8 cellular contexts compared by ENCODE assay signal in the genomic region with DNA sequence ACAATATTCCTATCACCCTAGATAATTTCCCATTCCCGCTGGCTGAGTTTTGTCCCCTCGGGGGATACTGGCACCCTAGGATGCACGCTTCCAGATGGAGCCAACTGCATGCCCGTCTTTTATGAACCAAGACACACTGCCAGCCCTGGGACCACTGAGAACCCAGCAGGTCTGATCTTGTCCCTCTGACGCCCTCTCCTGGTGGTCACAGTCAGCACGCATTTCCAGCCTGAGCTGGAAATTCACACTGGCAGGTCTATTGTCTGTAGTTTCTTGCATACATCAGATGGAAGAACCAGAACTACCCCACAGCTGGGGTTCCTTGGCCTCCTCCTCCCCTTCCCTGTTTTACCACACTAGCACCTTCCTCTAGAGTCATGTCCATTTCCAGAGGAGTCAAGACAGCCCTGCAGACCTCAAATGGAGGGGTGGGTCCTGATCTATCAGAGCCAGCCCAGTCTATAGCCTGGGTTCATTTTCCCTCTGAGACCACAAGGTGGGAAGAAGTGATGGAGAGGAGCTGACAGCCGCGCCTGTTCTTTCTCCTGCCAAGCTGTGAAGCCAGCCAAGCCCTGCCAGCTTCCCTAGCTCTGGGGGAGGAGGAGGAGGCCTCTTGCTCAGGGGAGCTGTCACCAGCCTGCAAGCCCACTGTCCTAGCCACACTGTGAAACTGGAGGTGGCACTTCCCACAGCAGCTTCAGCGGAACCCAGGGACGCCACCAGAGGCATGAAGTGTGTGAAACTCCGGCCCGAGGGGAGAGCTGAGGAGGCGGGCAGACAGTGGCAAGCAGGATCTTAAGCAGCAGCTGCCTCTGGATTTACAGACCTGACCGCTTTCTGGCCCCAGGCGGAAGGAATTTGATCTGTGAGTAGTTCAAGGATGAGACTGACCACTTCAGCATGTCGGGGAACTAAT. TPM values are rescaled to one million over a fixed set of nuclear protein-coding genes. Genes with fewer than 3 reads are reported as not detected.
DNase-seq lines count a peak whose midpoint lies in the region; ATAC-seq and TF ChIP-seq lines count a peak whose summit lies in the region.

No MANE protein-coding gene starts in this region.

- peak; percentile 81 for TF ChIP-seq CTCF in AG04450 (IDR thresholded peaks at IDR 0.05; ENCODE audit: low read depth, low read length)

- peaks cover 6% of the 10 kb centered on the region for H3K27me3 Mint-ChIP-seq in activated CD4-positive, alpha-beta memory T cell treated with anti-CD3 and anti-CD28 coated beads, Interleukin-2, amount 10 ng/mL, durations not matched to agents 7 days and 5 days

- no peaks in the 10 kb centered on the region for H3K9me3 Mint-ChIP-seq in activated CD4-positive, alpha-beta memory T cell treated with anti-CD3 and anti-CD28 coated beads, Interleukin-2, amount 10 ng/mL, durations not matched to agents 7 days and 5 days

- H3K27ac ChIP-seq in AG04450 (ENCODE audit: low read depth, low read length) = no peak overlapping the region

- H3K9me3 ChIP-seq in AG04450 (ENCODE audit: control insufficient read depth, insufficient read depth, low read length) = no peaks in the 10 kb centered on the region

- no peaks in the 10 kb centered on the region for H3K27me3 ChIP-seq in AG04450 (ENCODE audit: control insufficient read depth, insufficient read depth, low read length)

- CTCF ChIA-PET in AG04450 (lab: Charles Lee) = interaction anchor here (0.7 to 2.2 kb wide), 29 partner anchors 9 to 223 kb away, joined by 3 to 22 read pairs (median 4); a partner anchor contains a TSS
- CTCF ChIA-PET in activated CD4-positive, alpha-beta memory T cell treated with anti-CD3 and anti-CD28 coated beads, Interleukin-2, amount 10 ng/mL, durations not matched to agents 7 days and 5 days (lab: Charles Lee) = interaction anchor here (0.5 to 2.5 kb wide), 36 partner anchors 10 to 215 kb away, joined by 3 to 42 read pairs (median 4); a partner anchor contains a TSS

- no peak overlapping the region for H3K4me3 Mint-ChIP-seq in activated CD4-positive, alpha-beta memory T cell treated with anti-CD3 and anti-CD28 coated beads, Interleukin-2, amount 10 ng/mL, durations not matched to agents 7 days and 5 days

- H3K36me3 Mint-ChIP-seq in activated CD4-positive, alpha-beta memory T cell treated with anti-CD3 and anti-CD28 coated beads, Interleukin-2, amount 10 ng/mL, durations not matched to agents 7 days and 5 days (ENCODE audit: low read depth) = no peaks in the 10 kb centered on the region

- ATAC-seq in HG02588 (IDR thresholded peaks at IDR 0.05; ENCODE audit: unreplicated experiment) = no peak

- DNase-seq in AG04450 (ENCODE audit: low read depth, low spot score) (peak; percentile 42), H4 (ENCODE audit: low spot score) (peak; percentile 57), NCI-H748 treated with DMSO at 0.1 percent for 48 hours (lab: John Stamatoyannopoulos, UW) (peak; percentile 28), midbrain (lab: John Stamatoyannopoulos, UW) (peak; percentile 42)
- peak; percentile 79 for DNase-seq in activated CD4-positive, alpha-beta memory T cell treated with anti-CD3 and anti-CD28 coated beads, Interleukin-2, amount 10 ng/mL, durations not matched to agents 7 days and 5 days
- DNase-seq in effector CD8-positive, alpha-beta T cell (lab: John Stamatoyannopoulos, UW) = peak; percentile 62
- peak; percentile 22 to 34 for DNase-seq in stimulated activated CD8-positive, alpha-beta memory T cell treated with anti-CD3 and anti-CD28 coated beads, Interleukin-15, amount 100 ng/mL, for 4 hours (ENCODE audit: low read depth in 2 of 2)

- H3K4me1 Mint-ChIP-seq in activated CD4-positive, alpha-beta memory T cell treated with anti-CD3 and anti-CD28 coated beads, Interleukin-2, amount 10 ng/mL, durations not matched to agents 7 days and 5 days = peaks cover 8% of the 10 kb centered on the region

- POLR2A ChIA-PET in AG04450 (lab: Yijun Ruan, JAX) = interaction anchor here (1.0 to 1.2 kb wide), 2 partner anchors 28 to 124 kb away, joined by 3 read pairs; no protein-coding TSS in a partner anchor
- POLR2A ChIA-PET in activated CD4-positive, alpha-beta memory T cell treated with anti-CD3 and anti-CD28 coated beads, Interleukin-2, amount 10 ng/mL, durations not matched to agents 7 days and 5 days (lab: Charles Lee) = interaction anchor here (0.9 to 2.3 kb wide), 8 partner anchors 10 to 158 kb away, joined by 3 to 12 read pairs (median 3); no protein-coding TSS in a partner anchor

- H3K27ac Mint-ChIP-seq in activated CD4-positive, alpha-beta memory T cell treated with anti-CD3 and anti-CD28 coated beads, Interleukin-2, amount 10 ng/mL, durations not matched to agents 7 days and 5 days = no peak overlapping the region

- no peak overlapping the region for H3K4me3 ChIP-seq in AG04450 (ENCODE audit: low read depth, low read length)

RNA-seq across cellular contexts. Expression of a gene that starts 29.3 kb away (rescaled TPM):
- 222 and 265 TPM in 2 replicates for polyA plus RNA-seq in AG04450 (2011; rRNA removed)
- 92.0 and 94.3 TPM in 2 replicates for polyA minus RNA-seq in AG04450 (2011; rRNA and poly(A)+ RNA removed)
- total RNA-seq in H4 (2014; rRNA removed; shearing (Covaris generic)) = 149 and 167 TPM in 2 replicates
- 1 to 10 TPM; 7.5 to 8.5 TPM for total RNA-seq in activated CD4-positive, alpha-beta memory T cell treated with anti-CD3 and anti-CD28 coated beads, Interleukin-2, amount 10 ng/mL, durations not matched to agents 7 days and 5 days

RNA-seq across cellular contexts. Expression of a gene that starts 37.9 kb away (rescaled TPM):
- not detected in 2 replicates for polyA plus RNA-seq in AG04450 (2011; rRNA removed)
- not detected in 2 replicates for polyA minus RNA-seq in AG04450 (2011; rRNA and poly(A)+ RNA removed)
- total RNA-seq in H4 (2014; rRNA removed; shearing (Covaris generic)) = not detected in 2 replicates
- total RNA-seq in activated CD4-positive, alpha-beta memory T cell treated with anti-CD3 and anti-CD28 coated beads, Interleukin-2, amount 10 ng/mL, durations not matched to agents 7 days and 5 days = 1 to 10 TPM; 3.1 to 4.0 TPM

RNA-seq across cellular contexts. Expression of a gene that starts 44.9 kb away (rescaled TPM):
- 12.4 and 17.3 TPM in 2 replicates for polyA plus RNA-seq in AG04450 (2011; rRNA removed)
- polyA minus RNA-seq in AG04450 (2011; rRNA and poly(A)+ RNA removed) = 12.2 and 16.6 TPM in 2 replicates
- total RNA-seq in H4 (2014; rRNA removed; shearing (Covaris generic)) = 29.3 and 33.4 TPM in 2 replicates
- total RNA-seq in activated CD4-positive, alpha-beta memory T cell treated with anti-CD3 and anti-CD28 coated beads, Interleukin-2, amount 10 ng/mL, durations not matched to agents 7 days and 5 days = 10 to 100 TPM; 66.8 to 68.0 TPM

RNA-seq across cellular contexts. Expression of a gene that starts 45.2 kb away (rescaled TPM):
- 46.8 and 54.4 TPM in 2 replicates for polyA plus RNA-seq in AG04450 (2011; rRNA removed)
- 11.6 and 15.5 TPM in 2 replicates for polyA minus RNA-seq in AG04450 (2011; rRNA and poly(A)+ RNA removed)
- total RNA-seq in H4 (2014; rRNA removed; shearing (Covaris generic)) = 77.5 and 112 TPM in 2 replicates
- total RNA-seq in activated CD4-positive, alpha-beta memory T cell treated with anti-CD3 and anti-CD28 coated beads, Interleukin-2, amount 10 ng/mL, durations not matched to agents 7 days and 5 days = 10 to 100 TPM; 43.0 to 48.0 TPM

RNA-seq across cellular contexts. Expression of a gene that starts 55.7 kb away (rescaled TPM):
- 170 and 184 TPM in 2 replicates for polyA plus RNA-seq in AG04450 (2011; rRNA removed)
- polyA minus RNA-seq in AG04450 (2011; rRNA and poly(A)+ RNA removed) = 71.4 and 81.2 TPM in 2 replicates
- total RNA-seq in H4 (2014; rRNA removed; shearing (Covaris generic)) = 225 and 330 TPM in 2 replicates
- 100 to 1,000 TPM; 316 to 325 TPM for total RNA-seq in activated CD4-positive, alpha-beta memory T cell treated with anti-CD3 and anti-CD28 coated beads, Interleukin-2, amount 10 ng/mL, durations not matched to agents 7 days and 5 days

Comparison
In these comparisons a context has a peak if more than half of its experiments do, and no peak if none do; other contexts are left out.
1. DNase-seq: peak in every context shown above with its lines; median percentile 79 in activated CD4-positive, alpha-beta memory T cell treated with anti-CD3 and anti-CD28 coated beads, Interleukin-2, amount 10 ng/mL, durations not matched to agents 7 days and 5 days; 62 in effector CD8-positive, alpha-beta T cell; 57 in H4; 42 in AG04450; 42 in midbrain; 28 in NCI-H748 treated with DMSO at 0.1 percent for 48 hours; 28 in stimulated activated CD8-positive, alpha-beta memory T cell treated with anti-CD3 and anti-CD28 coated beads, Interleukin-15, amount 100 ng/mL, for 4 hours.
2. RNA of a gene that starts 29.3 kb away (total RNA-seq): 149 to 167 TPM in H4; 7.5 to 8.5 TPM in activated CD4-positive, alpha-beta memory T cell treated with anti-CD3 and anti-CD28 coated beads, Interleukin-2, amount 10 ng/mL, durations not matched to agents 7 days and 5 days; every median in the first group is over 10 times any median in the second.